In the genomic region with DNA sequence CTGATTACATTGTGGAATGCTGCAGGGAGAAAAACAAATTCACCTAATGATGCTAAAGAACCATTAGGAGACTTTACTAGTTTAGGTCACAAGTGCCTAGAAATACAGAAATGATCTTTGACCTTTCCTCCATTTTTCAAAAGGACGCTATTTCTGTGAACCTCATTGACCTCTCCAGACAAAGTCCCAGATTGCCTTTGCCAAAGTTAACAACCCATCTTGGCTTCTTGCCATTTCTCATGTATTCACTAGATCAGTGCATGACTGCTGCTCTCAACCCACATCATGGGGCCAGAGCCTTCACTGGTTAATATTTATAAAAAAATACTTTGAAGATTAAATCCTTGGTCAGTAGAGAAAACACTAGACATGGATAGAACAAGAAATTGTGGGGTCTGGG, we compare ENCODE assay signal across 18 cellular contexts. TPM values are rescaled to one million over a fixed set of nuclear protein-coding genes. Genes with fewer than 3 reads are reported as not detected.
DNase-seq lines count a peak whose midpoint lies in the region; ATAC-seq and TF ChIP-seq lines count a peak whose summit lies in the region.
"Had no signal": no experiment of that assay in that cellular context is flagged by ENCODE, and none has a peak within 500 bp of the region (broad histone marks: within the 10 kb centered on the region; RNA-seq: fewer than 3 reads in every experiment).

No MANE protein-coding gene starts in this region.

- no peaks in the 10 kb centered on the region for H3K27me3 ChIP-seq in mammary epithelial cell (ENCODE audit: insufficient read depth, low read length)

- peak; percentile 11 for DNase-seq in MCF 10A (ENCODE audit: unreplicated experiment)
- no peak for DNase-seq in mammary epithelial cell
- DNase-seq in Caki2 (ENCODE audit: low read depth), result peak; percentile 4
- DNase-seq in fibroblast of the aortic adventitia (ENCODE audit: low read depth), result peak; percentile 22
- no peak for DNase-seq in sciatic nerve (ENCODE audit: low spot score)
- no peak for DNase-seq in AG08396 (ENCODE audit: low spot score)
- DNase-seq: Caco-2; CD4-positive, alpha-beta T cell; HCEC 1CT; NCI-H1694; NCI-H2081; NCI-H446 treated with DMSO at 0.1 percent for 48 hours; NCI-H526 treated with DMSO at 0.1 percent for 48 hours; SHP77 had no signal

- H3K4me1 ChIP-seq in mammary epithelial cell (ENCODE audit: insufficient read depth, low read length), result no peaks in the 10 kb centered on the region
- H3K4me1 ChIP-seq: A549, Caco-2 had no signal

- in situ Hi-C loops in mammary epithelial cell (cut with MboI; ENCODE audit: low sequenced_read_pairs in 2 of 2), result no loop called here
- in situ Hi-C loops in Caki2 (cut with HindIII; ENCODE audit: low pct_unique_long_range_greater_than_20kb, low sequenced_read_pairs), result no loop called here

- no peaks in the 10 kb centered on the region for H3K4me1 Mint-ChIP-seq in MCF 10A (ENCODE audit: insufficient read depth, unreplicated experiment)
- H3K4me1 Mint-ChIP-seq: IgD-negative memory B cell had no signal

- POLR2A ChIA-PET in MCF 10A (lab: Yijun Ruan, JAX), result no interaction called here

- H3K27me3 Mint-ChIP-seq in MCF 10A (ENCODE audit: insufficient read depth, unreplicated experiment), result no peaks in the 10 kb centered on the region
- H3K27me3 Mint-ChIP-seq: CD4-positive, alpha-beta T cell; IgD-negative memory B cell had no signal

- no peak overlapping the region for H3K4me2 ChIP-seq in mammary epithelial cell (ENCODE audit: insufficient read depth, low read depth, low read length)
- H3K4me2 ChIP-seq: A549, GM23338 had no signal

- no peak overlapping the region for H3K4me3 Mint-ChIP-seq in MCF 10A (ENCODE audit: unreplicated experiment)
- H3K4me3 Mint-ChIP-seq: CD4-positive, alpha-beta T cell; GM23338; IgD-negative memory B cell had no signal

- dilution Hi-C loops in mammary epithelial cell (cut with HindIII; ENCODE audit: low sequenced_read_pairs), result no loop called here

- H3K9ac ChIP-seq in mammary epithelial cell (ENCODE audit: insufficient read depth, low read length), result no peak overlapping the region

- peaks cover 7% of the 10 kb centered on the region for H3K36me3 Mint-ChIP-seq in MCF 10A (ENCODE audit: insufficient read depth, unreplicated experiment)
- H3K36me3 Mint-ChIP-seq: IgD-negative memory B cell had no signal

- no peak for TF ChIP-seq CTCF in MCF 10A (IDR thresholded peaks at IDR 0.05; ENCODE audit: unreplicated experiment)
- TF ChIP-seq CTCF in mammary epithelial cell (conservative IDR thresholded peaks at IDR 0.05 in 1 of 2, IDR thresholded peaks at IDR 0.05 in 1 of 2; ENCODE audit: extremely low read depth in 1 of 2, insufficient read depth in 1 of 2, low read depth in 1 of 2, low read length in 2 of 2), result no peak
- no peak for TF ChIP-seq CTCF in fibroblast of the aortic adventitia (IDR thresholded peaks at IDR 0.05; ENCODE audit: insufficient read depth, low read length)

- H3K27ac Mint-ChIP-seq in MCF 10A (ENCODE audit: low read depth, unreplicated experiment), result no peak overlapping the region
- H3K27ac Mint-ChIP-seq: CD4-positive, alpha-beta T cell; GM23338; IgD-negative memory B cell had no signal

- no peaks in the 10 kb centered on the region for H3K36me3 ChIP-seq in mammary epithelial cell (ENCODE audit: insufficient read depth, low read length)

- intact Hi-C loops in MCF 10A (cut with micrococcal nuclease) (no loop called here), mammary epithelial cell (cut with micrococcal nuclease) (no loop called here), sciatic nerve (cut with DNase I) (no loop called here)

- CTCF ChIA-PET in MCF 10A (lab: Yijun Ruan, JAX), result interaction anchor here (0.6 kb wide), 1 partner anchor 30 kb away, joined by 6 read pairs; no protein-coding TSS in a partner anchor
- CTCF ChIA-PET in mammary epithelial cell (lab: Charles Lee; ENCODE audit: low non-redundant PET), result no interaction called here

- H3K9me3 Mint-ChIP-seq in MCF 10A (ENCODE audit: unreplicated experiment), result peaks cover 14% of the 10 kb centered on the region
- H3K9me3 Mint-ChIP-seq: CD4-positive, alpha-beta T cell had no signal

- no TSS peak for BruUV-seq in MCF 10A (replicated peaks; lab: Mats Ljungman, UMichigan)
- BruUV-seq in mammary epithelial cell (replicated peaks; lab: Mats Ljungman, UMichigan), result no TSS peak

- no peaks in the 10 kb centered on the region for H3K9me3 ChIP-seq in mammary epithelial cell (replicated peaks; ENCODE audit: insufficient read depth, low read length)
- H3K9me3 ChIP-seq: A549, Caco-2 had no signal

- ATAC-seq in sciatic nerve (peak; percentile 52), HG02885 (IDR thresholded peaks at IDR 0.05; ENCODE audit: poor library complexity, unreplicated experiment) (no peak)
- ATAC-seq: A549, GM23338 had no signal

- no peaks in the 10 kb centered on the region for H4K20me1 ChIP-seq in mammary epithelial cell (ENCODE audit: insufficient read depth, low read length)

- H3K4me3 ChIP-seq in mammary epithelial cell (replicated peaks in 1 of 3; ENCODE audit: insufficient read depth in 1 of 3, low read depth in 2 of 3, low read length in 3 of 3), result no peak overlapping the region
- H3K4me3 ChIP-seq in fibroblast of the aortic adventitia (ENCODE audit: low read depth, low read length), result no peak overlapping the region
- H3K4me3 ChIP-seq: A549, GM23338 had no signal

- no peak overlapping the region for H3K27ac ChIP-seq in mammary epithelial cell (ENCODE audit: insufficient read depth, low read depth, low read length)
- H3K27ac ChIP-seq: A549 had no signal

- H2AFZ ChIP-seq in mammary epithelial cell (ENCODE audit: low read depth, low read length), result no peak overlapping the region
- H2AFZ ChIP-seq: GM23338 had no signal

- no peaks in the 10 kb centered on the region for H3K79me2 ChIP-seq in mammary epithelial cell (ENCODE audit: insufficient read depth, low read length)

- WGBS in mammary epithelial cell (ENCODE audit: low coverage, missing lambda C conversion rate), result 36% methylated on average over 1 of the region's 1 CpG

RNA-seq across cellular contexts. Expression of a gene that starts 19.9 kb away (rescaled TPM):
- total RNA-seq in MCF 10A (2022) (not detected in 2 replicates), mammary epithelial cell (under 1 TPM in 1 of 2 donors, not detected in 1; under 0.01 TPM), fibroblast of the aortic adventitia (ENCODE audit: low replicate concordance) (4.8 and 6.3 TPM in 2 replicates), sciatic nerve (13.1 TPM)
- under 0.01 TPM for polyA plus RNA-seq in mammary epithelial cell
- not detected for polyA minus RNA-seq in mammary epithelial cell
- 13.3 and 17.8 TPM in 2 replicates for total RNA-seq in Caki2 (2014; rRNA removed; shearing (Covaris generic); ENCODE audit: low replicate concordance)
- total RNA-seq: CD4-positive, alpha-beta T cell had no signal

Comparison
In these comparisons a context has a peak if more than half of its experiments do, and no peak if none do; other contexts are left out.
1. DNase-seq: peak in MCF 10A (single experiment), Caki2 (single experiment) and fibroblast of the aortic adventitia (single experiment); none in mammary epithelial cell (single experiment), sciatic nerve (single experiment) and AG08396 (single experiment).